Comparison of ENCODE assay signal across 8 cellular contexts in genomic region chr14:77862154-77862783, GRCh38.
DNase-seq lines count a peak whose midpoint lies in the region; ATAC-seq, FAIRE-seq and TF ChIP-seq lines count a peak whose summit lies in the region.

No MANE protein-coding gene starts in this region.

- H3K79me2 ChIP-seq in endothelial cell of umbilical vein (ENCODE audit: control insufficient read depth, insufficient read depth, low read length) = no peaks in the 10 kb centered on the region

- H2AFZ ChIP-seq in endothelial cell of umbilical vein (ENCODE audit: low read depth, low read length) = no peak overlapping the region

- H3K9me1 ChIP-seq in endothelial cell of umbilical vein (replicated peaks; ENCODE audit: control insufficient read depth, extremely low read depth, insufficient read depth, low read length) = no peaks in the 10 kb centered on the region

- H4K20me1 ChIP-seq in endothelial cell of umbilical vein (replicated peaks; ENCODE audit: control insufficient read depth, extremely low read depth, insufficient read depth, low read length) = no peaks in the 10 kb centered on the region

- POLR2A ChIA-PET in endothelial cell of umbilical vein (lab: Charles Lee) = no interaction called here

- CTCF ChIA-PET in endothelial cell of umbilical vein (lab: Charles Lee) = interaction anchor here (0.8 to 6.6 kb wide), 28 partner anchors 8 to 896 kb away, joined by 3 to 110 read pairs (median 4); no protein-coding TSS in a partner anchor

- no peaks in the 10 kb centered on the region for H3K36me3 ChIP-seq in endothelial cell of umbilical vein (ENCODE audit: control insufficient read depth in 2 of 2, extremely low read depth in 1 of 2, insufficient read depth in 2 of 2, low read length in 2 of 2)

- DNase-seq in NCI-H187 (lab: John Stamatoyannopoulos, UW) (peak; percentile 12 to 59), NCI-H187 treated with DMSO at 0.1 percent for 48 hours (lab: John Stamatoyannopoulos, UW) (no peak), NCI-H2171 treated with DMSO at 0.1 percent for 48 hours (lab: John Stamatoyannopoulos, UW) (peak; percentile 43), endothelial cell of umbilical vein (ENCODE audit: low read depth, low spot score) (peak; percentile 57), midbrain (lab: John Stamatoyannopoulos, UW) (peak; percentile 83)
- peak; percentile 13 for DNase-seq in activated CD8-positive, alpha-beta memory T cell treated with anti-CD3 and anti-CD28 coated beads, Interleukin-2, amount 50 U/mL, for 1 hour (ENCODE audit: extremely low read depth)
- peak; percentile 42 to 54 for DNase-seq in stimulated activated CD8-positive, alpha-beta memory T cell treated with anti-CD3 and anti-CD28 coated beads, Interleukin-2, amount 100 ng/mL, for 1 hour (ENCODE audit: low read depth in 2 of 2)

- no peak overlapping the region for H3K27ac ChIP-seq in endothelial cell of umbilical vein (ENCODE audit: insufficient read depth, low read depth, low read length)

- H3K4me3 ChIP-seq in endothelial cell of umbilical vein (replicated peaks in 1 of 3; ENCODE audit: insufficient read depth in 1 of 3, low read depth in 1 of 3, low read length in 3 of 3) = no peak overlapping the region

- dilution Hi-C loops in endothelial cell of umbilical vein (cut with MboI; ENCODE audit: extremely low pct_ligation_motif_present, low sequenced_read_pairs) = no loop called here

- peak; percentile 73 for ATAC-seq in HG02623 (IDR thresholded peaks at IDR 0.05; ENCODE audit: unreplicated experiment)

- H3K27me3 ChIP-seq in endothelial cell of umbilical vein (ENCODE audit: control insufficient read depth in 2 of 2, insufficient read depth in 2 of 2, low read length in 2 of 2) = no peaks in the 10 kb centered on the region

- TF ChIP-seq POLR2A in endothelial cell of umbilical vein (IDR thresholded peaks at IDR 0.05; ENCODE audit: low read depth, low read length) = no peak

- H3K4me1 ChIP-seq in endothelial cell of umbilical vein (ENCODE audit: control insufficient read depth, extremely low read depth, insufficient read depth, low read length) = no peaks in the 10 kb centered on the region

- FAIRE-seq in endothelial cell of umbilical vein (lab: Jason Lieb, UNC) = peak; percentile 77

- peak; percentile 97 to 99 for TF ChIP-seq CTCF in endothelial cell of umbilical vein (IDR thresholded peaks at IDR 0.05; ENCODE audit: extremely low read depth in 1 of 2, insufficient read depth in 1 of 2, low read depth in 1 of 2, low read length in 2 of 2)

- H3K9me3 ChIP-seq in endothelial cell of umbilical vein (replicated peaks; ENCODE audit: control insufficient read depth, insufficient read depth, low read length) = no peaks in the 10 kb centered on the region

- no peak overlapping the region for H3K4me2 ChIP-seq in endothelial cell of umbilical vein (ENCODE audit: insufficient read depth, low read length)

- no TSS peak for BruUV-seq in endothelial cell of umbilical vein (replicated peaks; lab: Mats Ljungman, UMichigan)

- H3K9ac ChIP-seq in endothelial cell of umbilical vein (replicated peaks; ENCODE audit: extremely low read depth, insufficient read depth, low read length) = no peak overlapping the region

- intact Hi-C loops in endothelial cell of umbilical vein (cut with micrococcal nuclease) = loop anchor here (1.0 to 2.0 kb wide), 4 partner anchors 704 to 974 kb away; no protein-coding TSS in a partner anchor

TF ChIP-seq in endothelial cell of umbilical vein, 7 proteins besides CTCF, POLR2A, EP300 and RAD21:
- TF ChIP-seq FOS (IDR thresholded peaks at IDR 0.05; ENCODE audit: borderline replicate concordance, insufficient read depth, low read length) = no peak
- TF ChIP-seq, protein P1, sequence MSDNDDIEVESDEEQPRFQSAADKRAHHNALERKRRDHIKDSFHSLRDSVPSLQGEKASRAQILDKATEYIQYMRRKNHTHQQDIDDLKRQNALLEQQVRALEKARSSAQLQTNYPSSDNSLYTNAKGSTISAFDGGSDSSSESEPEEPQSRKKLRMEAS (IDR thresholded peaks at IDR 0.05; ENCODE audit: insufficient read depth, insufficient read length) = no peak
- TF ChIP-seq JUN (IDR thresholded peaks at IDR 0.05; ENCODE audit: borderline replicate concordance, insufficient read depth, insufficient read length, low read depth) = no peak
- no peak for TF ChIP-seq MYC (IDR thresholded peaks at IDR 0.05; ENCODE audit: low read depth, low read length)
- TF ChIP-seq POLR2AphosphoS5 (IDR thresholded peaks at IDR 0.05; ENCODE audit: insufficient read depth, low read depth, low read length) = no peak
- no peak for TF ChIP-seq EZH2 (IDR thresholded peaks at IDR 0.05; ENCODE audit: borderline replicate concordance, low read depth, low read length, severe bottlenecking)
- TF ChIP-seq GATA2 (IDR thresholded peaks at IDR 0.05; ENCODE audit: insufficient read depth, insufficient read length, low read depth, low read length) = no peak
